ENCODE assay signal across 17 cellular contexts in genomic region chr17:18194804-18195203, GRCh38. TPM values are rescaled to one million over a fixed set of nuclear protein-coding genes. Genes with fewer than 3 reads are reported as not detected.
A peak's percentile ranks its signal among the peaks of the same experiment; 100 is the strongest.
DNase-seq lines count a peak whose midpoint lies in the region; ATAC-seq and TF ChIP-seq lines count a peak whose summit lies in the region.
"Had no signal": no experiment of that assay in that cellular context is flagged by ENCODE, and none has a peak within 500 bp of the region (broad histone marks: within the 10 kb centered on the region; RNA-seq: fewer than 3 reads in every experiment).

No MANE protein-coding gene starts in this region.

- no peak overlapping the region for H3K9ac ChIP-seq in Loucy (ENCODE audit: low read depth, low read length, poor library complexity, severe bottlenecking)
- H3K9ac ChIP-seq in neuronal stem cell (ENCODE audit: low read depth, low read length, poor library complexity): no peak overlapping the region
- no peak overlapping the region for H3K9ac ChIP-seq in GM23248

- intact Hi-C loops in CD8-positive, alpha-beta T cell (cut with DNase I, micrococcal nuclease): no loop called here
- intact Hi-C loops in gastrocnemius medialis (cut with DNase I; ENCODE audit: low total_unique reads): no loop called here

- no peak overlapping the region for H3K14ac ChIP-seq in neuronal stem cell (ENCODE audit: low read length)

- peaks cover 99% of the 10 kb centered on the region for H3K79me2 ChIP-seq in Loucy (ENCODE audit: insufficient read depth, low read length)
- H3K79me2 ChIP-seq in GM23248 (ENCODE audit: insufficient read depth): peaks cover 100% of the 10 kb centered on the region

- TF ChIP-seq CTCF in CD8-positive, alpha-beta T cell (IDR thresholded peaks at IDR 0.05): no peak
- no peak for TF ChIP-seq CTCF in Loucy (conservative IDR thresholded peaks at IDR 0.05; ENCODE audit: low read length)
- TF ChIP-seq CTCF in gastrocnemius medialis (IDR thresholded peaks at IDR 0.05 in 4 of 5, conservative IDR thresholded peaks at IDR 0.05 in 1 of 5): no peak

- peaks cover 38% of the 10 kb centered on the region for H3K36me3 ChIP-seq in CD8-positive, alpha-beta T cell (ENCODE audit: insufficient read depth, low read length)
- H3K36me3 ChIP-seq in Loucy (ENCODE audit: insufficient read depth, low read length): peaks cover 72% of the 10 kb centered on the region; the same call in 1 of the 2 replicates
- peaks cover 0 to 25% of the 10 kb centered on the region in 2 donors for H3K36me3 ChIP-seq in gastrocnemius medialis
- peaks cover 42 to 91% of the 10 kb centered on the region in 2 donors for H3K36me3 ChIP-seq in neuronal stem cell (replicated peaks in 1 of 2; ENCODE audit: control insufficient read depth in 2 of 2, insufficient read depth in 2 of 2, low read length in 2 of 2)
- H3K36me3 ChIP-seq in GM23248 (ENCODE audit: low read depth): peaks cover 40% of the 10 kb centered on the region

- WGBS in neuronal stem cell (ENCODE audit: extremely low coverage in 2 of 2, insufficient read length in 2 of 2, insufficient replicate concordance in 1 of 2), 2 donors: no CpG with 5 or more reads among the region's 4 CpGs
- WGBS in GM23248 (ENCODE audit: low coverage in 1 of 2, low lambda C conversion rate in 2 of 2, missing lambda C conversion rate in 2 of 2), 2 experiments: 68 to 71% methylated on average over 4 of the region's 4 CpGs

- no peak for DNase-seq in CD8-positive, alpha-beta T cell
- DNase-seq in epithelial cell of prostate (ENCODE audit: low read depth, low spot score) (no peak), gastrocnemius medialis (no peak), neuronal stem cell (ENCODE audit: low spot score) (no peak), NCI-H524 treated with DMSO at 0.1 percent for 48 hours (lab: John Stamatoyannopoulos, UW) (no peak), GM23248 (no peak)
- DNase-seq: Calu3; CD4-positive, alpha-beta memory T cell; DMS153; Karpas-422; NCI-H1694; NCI-H2081 treated with DMSO at 0.1 percent for 48 hours; NCI-H2171 treated with DMSO at 0.1 percent for 48 hours; NCI-H526; Peyer's patch had no signal

- H2BK120ac ChIP-seq in neuronal stem cell (ENCODE audit: low read depth, low read length): no peak overlapping the region

- no peak overlapping the region for H3K27ac ChIP-seq in CD8-positive, alpha-beta T cell (ENCODE audit: low read depth, low read length)
- H3K27ac ChIP-seq in epithelial cell of prostate (peak overlapping the region; percentile 39), gastrocnemius medialis (peak overlapping the region; percentile 36 to 58 (median 44)), neuronal stem cell (replicated peaks; ENCODE audit: low read length) (no peak overlapping the region), GM23248 (no peak overlapping the region)
- H3K27ac ChIP-seq: Peyer's patch had no signal

- H3K27ac Mint-ChIP-seq in CD8-positive, alpha-beta T cell: peak overlapping the region; percentile 46

- H2AK5ac ChIP-seq in neuronal stem cell (ENCODE audit: low read depth, low read length): no peak overlapping the region

- no peak for ATAC-seq in CD8-positive, alpha-beta T cell
- ATAC-seq in gastrocnemius medialis: no peak
- ATAC-seq: HCT116 had no signal

- no peaks in the 10 kb centered on the region for H3K9me2 ChIP-seq in Loucy (replicated peaks; ENCODE audit: low read depth, low read length)
- H3K9me2 ChIP-seq in GM23248 (ENCODE audit: insufficient read depth): no peaks in the 10 kb centered on the region

- H2BK15ac ChIP-seq in neuronal stem cell (ENCODE audit: low read length): no peak overlapping the region

- no peaks in the 10 kb centered on the region for H3K9me3 ChIP-seq in CD8-positive, alpha-beta T cell (ENCODE audit: low read length)
- no peaks in the 10 kb centered on the region for H3K9me3 ChIP-seq in Loucy (ENCODE audit: insufficient read depth, low read depth, low read length)
- H3K9me3 ChIP-seq in gastrocnemius medialis: no peaks in the 10 kb centered on the region
- H3K9me3 ChIP-seq in neuronal stem cell (replicated peaks in 1 of 2; ENCODE audit: control insufficient read depth in 2 of 2, insufficient read depth in 1 of 2, low read depth in 1 of 2, low read length in 2 of 2): peaks cover 0 to 2% of the 10 kb centered on the region in 2 donors
- H3K9me3 ChIP-seq in GM23248 (ENCODE audit: low read depth): no peaks in the 10 kb centered on the region
- H3K9me3 ChIP-seq: Peyer's patch had no signal

- peaks cover 59% of the 10 kb centered on the region for H3K4me1 ChIP-seq in CD8-positive, alpha-beta T cell (ENCODE audit: insufficient read depth, low read length)
- H3K4me1 ChIP-seq in Loucy (ENCODE audit: insufficient read depth, low read length, poor library complexity, severe bottlenecking): peaks cover 24% of the 10 kb centered on the region
- H3K4me1 ChIP-seq in gastrocnemius medialis: peaks cover 67 to 97% of the 10 kb centered on the region in 2 donors
- H3K4me1 ChIP-seq in neuronal stem cell (ENCODE audit: control insufficient read depth in 2 of 2, insufficient read depth in 1 of 2, low read depth in 1 of 2, low read length in 2 of 2): no peaks in the 10 kb centered on the region
- H3K4me1 ChIP-seq in GM23248 (ENCODE audit: insufficient read depth): peaks cover 20% of the 10 kb centered on the region

- no peak overlapping the region for H4K91ac ChIP-seq in neuronal stem cell (ENCODE audit: low read depth, low read length, poor library complexity)

- no peak overlapping the region for H2BK12ac ChIP-seq in neuronal stem cell (ENCODE audit: low read length)

- CTCF ChIA-PET in CD8-positive, alpha-beta T cell (lab: Charles Lee): interaction anchor here (1.3 kb wide), 1 partner anchor 10 kb away, joined by 3 read pairs; no protein-coding TSS in a partner anchor

- no peak for TF ChIP-seq POLR2A in gastrocnemius medialis (IDR thresholded peaks at IDR 0.05)

- no peak overlapping the region for H3K18ac ChIP-seq in neuronal stem cell (ENCODE audit: low read length)

- H3K36me3 Mint-ChIP-seq in CD8-positive, alpha-beta T cell: peaks cover 79% of the 10 kb centered on the region

- H4K20me1 ChIP-seq in Loucy (ENCODE audit: insufficient read depth, low read length, poor library complexity, severe bottlenecking) (peaks cover 86% of the 10 kb centered on the region), GM23248 (ENCODE audit: insufficient read depth) (peaks cover 26% of the 10 kb centered on the region)

- no peak overlapping the region for H3K4me3 ChIP-seq in CD8-positive, alpha-beta T cell (ENCODE audit: low read depth, low read length)
- no peak overlapping the region for H3K4me3 ChIP-seq in Loucy (ENCODE audit: low read length, poor library complexity, severe bottlenecking)
- no peak overlapping the region for H3K4me3 ChIP-seq in gastrocnemius medialis
- no peak overlapping the region for H3K4me3 ChIP-seq in neuronal stem cell (ENCODE audit: low read length in 2 of 2)
- no peak overlapping the region for H3K4me3 ChIP-seq in GM23248
- H3K4me3 ChIP-seq: Peyer's patch had no signal

- H3K27me3 ChIP-seq in CD8-positive, alpha-beta T cell (ENCODE audit: insufficient read depth, low read length): no peaks in the 10 kb centered on the region
- H3K27me3 ChIP-seq in Loucy (ENCODE audit: insufficient read depth, low read length, poor library complexity, severe bottlenecking) (no peaks in the 10 kb centered on the region), gastrocnemius medialis (no peaks in the 10 kb centered on the region), neuronal stem cell (ENCODE audit: control insufficient read depth in 3 of 3, insufficient read depth in 3 of 3, low read depth in 1 of 3, low read length in 3 of 3) (no peaks in the 10 kb centered on the region), GM23248 (replicated peaks; ENCODE audit: insufficient read depth) (no peaks in the 10 kb centered on the region)
- H3K27me3 ChIP-seq: Peyer's patch had no signal

- no peak overlapping the region for H3K4me3 Mint-ChIP-seq in CD8-positive, alpha-beta T cell

- peak overlapping the region; percentile 1 for H3K4me2 ChIP-seq in Loucy (ENCODE audit: low read depth, low read length, poor library complexity, severe bottlenecking)
- H3K4me2 ChIP-seq in neuronal stem cell (ENCODE audit: insufficient read depth, low read length, poor library complexity, severe bottlenecking): no peak overlapping the region
- no peak overlapping the region for H3K4me2 ChIP-seq in GM23248 (ENCODE audit: unreplicated experiment)

- H3K4me1 Mint-ChIP-seq in CD8-positive, alpha-beta T cell (ENCODE audit: low read depth): peaks cover 84% of the 10 kb centered on the region

- no peak overlapping the region for H3K23ac ChIP-seq in neuronal stem cell (ENCODE audit: low read depth, low read length, poor library complexity)

- no peak overlapping the region for H4K8ac ChIP-seq in neuronal stem cell (ENCODE audit: low read depth, low read length)

- no peak overlapping the region for H2BK5ac ChIP-seq in neuronal stem cell (ENCODE audit: low read length)

- in situ Hi-C loops in gastrocnemius medialis (cut with MboI; ENCODE audit: low sequenced_read_pairs in 4 of 4) (no loop called here), GM23248 (cut with MboI) (no loop called here)

- no peaks in the 10 kb centered on the region for H3K27me3 Mint-ChIP-seq in CD8-positive, alpha-beta T cell (ENCODE audit: low read depth)
- H3K27me3 Mint-ChIP-seq: CD4-positive, alpha-beta memory T cell had no signal

- H3F3A ChIP-seq in Loucy (ENCODE audit: low read depth): no peaks in the 10 kb centered on the region
- H3F3A ChIP-seq in GM23248 (ENCODE audit: insufficient read depth): peaks cover 7% of the 10 kb centered on the region; the same call in 1 of the 2 replicates

- H3K79me1 ChIP-seq in neuronal stem cell (ENCODE audit: low read depth, low read length): peaks cover 10% of the 10 kb centered on the region

- no peak overlapping the region for H2AFZ ChIP-seq in Loucy (ENCODE audit: low read length)
- no peak overlapping the region for H2AFZ ChIP-seq in neuronal stem cell (ENCODE audit: low read length)
- no peak overlapping the region for H2AFZ ChIP-seq in GM23248

- no peaks in the 10 kb centered on the region for H3K9me3 Mint-ChIP-seq in CD8-positive, alpha-beta T cell
- H3K9me3 Mint-ChIP-seq: CD4-positive, alpha-beta memory T cell had no signal

- POLR2A ChIA-PET in CD8-positive, alpha-beta T cell (lab: Charles Lee): no interaction called here

- no peak overlapping the region for H3K4ac ChIP-seq in neuronal stem cell (ENCODE audit: low read length)

RNA-seq across cellular contexts. Expression of gene ALKBH5, which starts 11.2 kb away (rescaled TPM):
- total RNA-seq in CD8-positive, alpha-beta T cell: 100 to 1,000 TPM; 138 to 141 TPM
- total RNA-seq in gastrocnemius medialis: 100 to 1,000 TPM; 188 to 271 (median 224) TPM
- polyA plus RNA-seq in neuronal stem cell (2013, experiment 1 of 2): 74.3 TPM
- 79.4 TPM for polyA plus RNA-seq in neuronal stem cell (2013, experiment 2 of 2)
- 152 and 161 TPM in 2 replicates for total RNA-seq in GM23248 (2014; rRNA removed; shearing (Covaris generic))
- polyA plus RNA-seq in GM23248 (2016; fragmentation: Nextera tagmentation; extraction: Ambion mirVana): 81.9 and 85.2 TPM in 2 replicates

RNA-seq across cellular contexts. Expression of gene LLGL1, which starts 30.6 kb away (rescaled TPM):
- 10 to 100 TPM; 12.5 TPM for total RNA-seq in CD8-positive, alpha-beta T cell
- 10 to 100 TPM in 3 of 4 donors, 1 to 10 TPM in 1; 9.7 to 21.0 (median 15.7) TPM for total RNA-seq in gastrocnemius medialis
- 72.8 TPM for polyA plus RNA-seq in neuronal stem cell (2013, experiment 1 of 2)
- polyA plus RNA-seq in neuronal stem cell (2013, experiment 2 of 2): 73.5 TPM
- 37.3 and 40.3 TPM in 2 replicates for total RNA-seq in GM23248 (2014; rRNA removed; shearing (Covaris generic))
- polyA plus RNA-seq in GM23248 (2016; fragmentation: Nextera tagmentation; extraction: Ambion mirVana): 3.4 and 3.5 TPM in 2 replicates

Comparison
In these comparisons a context has a peak if more than half of its experiments do, and no peak if none do; other contexts are left out.
1. H3K27ac ChIP-seq: peak in epithelial cell of prostate (single experiment) and gastrocnemius medialis (4 of 4); none in CD8-positive, alpha-beta T cell (single experiment), neuronal stem cell (single experiment) and GM23248 (single experiment).